Comparison of ENCODE assay signal across 8 cellular contexts in genomic region chr3:159988617-159989251, GRCh38. TPM values are rescaled to one million over a fixed set of nuclear protein-coding genes. Genes with fewer than 3 reads are reported as not detected.
DNase-seq lines count a peak whose midpoint lies in the region; ATAC-seq and TF ChIP-seq lines count a peak whose summit lies in the region.

TSS of gene IL12A (plus strand) at chr3:159988835.

- peak within 1 kb of the TSS; percentile 93 for H3K14ac ChIP-seq in IMR-90 (replicated peaks; ENCODE audit: low read depth, low read length)

- TF ChIP-seq POLR2A in IMR-90 (IDR thresholded peaks at IDR 0.05; ENCODE audit: low read depth, low read length): no peak

- H2AK5ac ChIP-seq in IMR-90 (ENCODE audit: low read depth, low read length): peak within 1 kb of the TSS; percentile 80

- peak within 1 kb of the TSS; percentile 61 for H4K5ac ChIP-seq in IMR-90 (ENCODE audit: low read depth, low read length)

- DNase-seq in ELF-1 (ENCODE audit: low read depth, low spot score) (peak; percentile 81), IMR-90 (peak; percentile 71), SKM-1 treated with dmso at 0.1 percent for 144 hours (lab: John Stamatoyannopoulos, UW; ENCODE audit: unreplicated experiment) (peak; percentile 65), left ventricle myocardium superior (peak; percentile 90), aorta (peak; percentile 85 to 94)
- DNase-seq in activated naive CD8-positive, alpha-beta T cell treated with anti-CD3 and anti-CD28 coated beads, Interleukin-2, amount 50 U/mL, for 24 hours: peak; percentile 86

- H3K4ac ChIP-seq in IMR-90 (ENCODE audit: low read depth, low read length): peak within 1 kb of the TSS; percentile 92

- peak within 1 kb of the TSS; percentile 24 for H3K27ac Mint-ChIP-seq in activated naive CD8-positive, alpha-beta T cell treated with anti-CD3 and anti-CD28 coated beads, Interleukin-2, amount 50 U/mL, for 24 hours

- POLR2A ChIA-PET in IMR-90 (lab: Charles Lee; ENCODE audit: unreplicated experiment): interaction anchor here (0.5 kb wide), 1 partner anchor 1772 kb away, joined by 3 read pairs; no protein-coding TSS in a partner anchor

- peak within 1 kb of the TSS; percentile 5 for H2BK5ac ChIP-seq in IMR-90 (ENCODE audit: low read depth, low read length, poor library complexity, severe bottlenecking)

- peaks cover 20% of the 10 kb centered on the region for H3K4me1 Mint-ChIP-seq in activated naive CD8-positive, alpha-beta T cell treated with anti-CD3 and anti-CD28 coated beads, Interleukin-2, amount 50 U/mL, for 24 hours

- H4K8ac ChIP-seq in IMR-90 (ENCODE audit: low read depth in 2 of 2, low read length in 2 of 2): peak within 1 kb of the TSS in 1 of 2 experiments; percentile 90; a peak in 3 of 4 replicates

- H2AK9ac ChIP-seq in IMR-90 (replicated peaks; ENCODE audit: low read depth, low read length, poor library complexity): peak within 1 kb of the TSS; percentile 73

- H3K36me3 ChIP-seq in IMR-90 (ENCODE audit: control insufficient read depth, insufficient read depth, low read length) (0 out of 2 replicates have a peak, but pooled peaks cover 2% of the 10 kb centered on the region), rectal smooth muscle tissue (ENCODE audit: control insufficient read depth, insufficient read depth, low read length) (no peaks in the 10 kb centered on the region), aorta (ENCODE audit: control insufficient read depth in 1 of 2, insufficient read depth in 2 of 2, low read length in 1 of 2) (no peaks in the 10 kb centered on the region)

- peak within 1 kb of the TSS; percentile 62 for H3K4me3 Mint-ChIP-seq in activated naive CD8-positive, alpha-beta T cell treated with anti-CD3 and anti-CD28 coated beads, Interleukin-2, amount 50 U/mL, for 24 hours

- H3K4me2 ChIP-seq in IMR-90 (ENCODE audit: low read depth, low read length): peak within 1 kb of the TSS; percentile 74

- H3K27ac ChIP-seq in IMR-90 (ENCODE audit: insufficient read depth, low read length): peak within 1 kb of the TSS; percentile 5
- no peak within 1 kb of the TSS for H3K27ac ChIP-seq in rectal smooth muscle tissue (ENCODE audit: low read depth, low read length)
- no peak within 1 kb of the TSS for H3K27ac ChIP-seq in aorta (ENCODE audit: low read depth in 1 of 2, low read length in 2 of 2)

- WGBS in IMR-90 (ENCODE audit: extremely low coverage in 2 of 2, insufficient read length in 1 of 2), 2 experiments: 1% methylated on average over 15 of the region's 54 CpGs; no CpG with 5 or more reads in 1 of the 2 experiments
- WGBS in aorta, 2 donors: 0 to 1% methylated on average over 54 of the region's 54 CpGs

- H3K9me3 ChIP-seq in IMR-90 (ENCODE audit: control insufficient read depth, insufficient read depth, low read length) (no peaks in the 10 kb centered on the region), aorta (ENCODE audit: control insufficient read depth, low read length) (no peaks in the 10 kb centered on the region)

- dilution Hi-C loops in IMR-90 (cut with HindIII; ENCODE audit: low sequenced_read_pairs, unreplicated experiment): no loop called here

- H2BK15ac ChIP-seq in IMR-90 (ENCODE audit: low read depth, low read length): peak within 1 kb of the TSS; percentile 36; the same call in 1 of the 3 replicates

- no peaks in the 10 kb centered on the region for H4K20me1 ChIP-seq in IMR-90 (ENCODE audit: insufficient read depth, low read length)

- peak; percentile 61 for TF ChIP-seq RAD21 in IMR-90 (IDR thresholded peaks at IDR 0.05; ENCODE audit: low read length)

- in situ Hi-C loops in IMR-90 (cut with MboI; ENCODE audit: low sequenced_read_pairs): no loop called here

- peak within 1 kb of the TSS; percentile 24 for H3K18ac ChIP-seq in IMR-90 (ENCODE audit: low read depth, low read length)

- CTCF ChIA-PET in IMR-90 (lab: Yijun Ruan, JAX): interaction anchor here (0.8 to 5.4 kb wide), 13 partner anchors 9 to 183 kb away, joined by 3 to 41 read pairs (median 8); no protein-coding TSS in a partner anchor

- H3K9ac ChIP-seq in IMR-90 (ENCODE audit: low read depth, low read length): peak within 1 kb of the TSS; percentile 67
- H3K9ac ChIP-seq in rectal smooth muscle tissue (ENCODE audit: low read length): peak within 1 kb of the TSS; percentile 8

- H3K23ac ChIP-seq in IMR-90 (ENCODE audit: low read depth, low read length): peak within 1 kb of the TSS; percentile 91

- H3K36me3 Mint-ChIP-seq in activated naive CD8-positive, alpha-beta T cell treated with anti-CD3 and anti-CD28 coated beads, Interleukin-2, amount 50 U/mL, for 24 hours (ENCODE audit: low read depth): no peaks in the 10 kb centered on the region

- intact Hi-C loops in IMR-90 (cut with micrococcal nuclease) (loop anchor here (1.0 to 5.0 kb wide), 2 partner anchors 60 to 101 kb away; no protein-coding TSS in a partner anchor), left ventricle myocardium superior (cut with micrococcal nuclease) (no loop called here), aorta (cut with DNase I) (no loop called here)

- no peaks in the 10 kb centered on the region for H3K27me3 ChIP-seq in IMR-90 (ENCODE audit: control insufficient read depth, insufficient read depth, low read length)
- no peaks in the 10 kb centered on the region for H3K27me3 ChIP-seq in rectal smooth muscle tissue (ENCODE audit: control insufficient read depth, insufficient read depth, low read length)
- no peaks in the 10 kb centered on the region for H3K27me3 ChIP-seq in aorta (ENCODE audit: control insufficient read depth in 1 of 2, insufficient read depth in 2 of 2, low read length in 1 of 2)

- no peaks in the 10 kb centered on the region; a peak in 1 of 4 replicates for H3K79me1 ChIP-seq in IMR-90 (ENCODE audit: low read depth in 1 of 2, low read length in 2 of 2)

- H2BK120ac ChIP-seq in IMR-90 (ENCODE audit: low read depth, low read length): peak within 1 kb of the TSS; percentile 89

- H4K91ac ChIP-seq in IMR-90 (ENCODE audit: insufficient read depth, low read depth, low read length): peak within 1 kb of the TSS; percentile 62

- peak within 1 kb of the TSS; percentile 50 for H3K4me3 ChIP-seq in IMR-90 (ENCODE audit: insufficient read depth, low read depth, low read length)
- peak within 1 kb of the TSS; percentile 72 for H3K4me3 ChIP-seq in rectal smooth muscle tissue (ENCODE audit: low read length)
- peak within 1 kb of the TSS; percentile 49 to 59 for H3K4me3 ChIP-seq in aorta (ENCODE audit: low read length in 2 of 2)

- peak; percentile 81 for TF ChIP-seq CTCF in IMR-90 (conservative IDR thresholded peaks at IDR 0.05; ENCODE audit: low read depth, low read length)

- H3K9me3 Mint-ChIP-seq in activated naive CD8-positive, alpha-beta T cell treated with anti-CD3 and anti-CD28 coated beads, Interleukin-2, amount 50 U/mL, for 24 hours: no peaks in the 10 kb centered on the region

- H2AFZ ChIP-seq in IMR-90 (replicated peaks; ENCODE audit: low read length, poor library complexity): peak within 1 kb of the TSS; percentile 93

- peaks cover 9% of the 10 kb centered on the region; the same call in 1 of the 2 replicates for H3K9me1 ChIP-seq in IMR-90 (ENCODE audit: insufficient read depth, low read length)

- H3K4me1 ChIP-seq in IMR-90 (ENCODE audit: control insufficient read depth, insufficient read depth, low read length) (peaks cover 11% of the 10 kb centered on the region), rectal smooth muscle tissue (ENCODE audit: control insufficient read depth, insufficient read depth, low read length) (peaks cover 7% of the 10 kb centered on the region), aorta (ENCODE audit: control insufficient read depth in 1 of 2, insufficient read depth in 2 of 2, low read length in 2 of 2) (no peaks in the 10 kb centered on the region)

- no peak within 1 kb of the TSS for H3K56ac ChIP-seq in IMR-90 (ENCODE audit: extremely low read depth, insufficient read depth, low read length)

- ATAC-seq in GM21576 (IDR thresholded peaks at IDR 0.05; ENCODE audit: unreplicated experiment) (peak; percentile 93), IMR-90 (ENCODE audit: low read depth) (peak; percentile 96), left ventricle myocardium superior (peak; percentile 98), aorta (ENCODE audit: low FRiP score) (peak; percentile 93)
- ATAC-seq in activated naive CD8-positive, alpha-beta T cell treated with anti-CD3 and anti-CD28 coated beads, Interleukin-2, amount 50 U/mL, for 24 hours: peak; percentile 94

- no TSS peak for BruUV-seq in IMR-90 (replicated peaks; lab: Mats Ljungman, UMichigan)

- H3K27me3 Mint-ChIP-seq in activated naive CD8-positive, alpha-beta T cell treated with anti-CD3 and anti-CD28 coated beads, Interleukin-2, amount 50 U/mL, for 24 hours: peaks cover 3% of the 10 kb centered on the region

- H2BK20ac ChIP-seq in IMR-90 (ENCODE audit: low read depth, low read length): peak within 1 kb of the TSS; percentile 88

TF ChIP-seq in IMR-90, 13 proteins besides CTCF, POLR2A, EP300 and RAD21:
- TF ChIP-seq ELK1 (IDR thresholded peaks at IDR 0.05; ENCODE audit: borderline replicate concordance, low read depth, low read length): no peak
- peak; percentile 79 for TF ChIP-seq MXI1 (IDR thresholded peaks at IDR 0.05; ENCODE audit: borderline replicate concordance, low read depth, low read length)
- TF ChIP-seq FOS (IDR thresholded peaks at IDR 0.05; ENCODE audit: low read depth, low read length): no peak
- no peak for TF ChIP-seq RCOR1 (IDR thresholded peaks at IDR 0.05; ENCODE audit: insufficient replicate concordance, low read length)
- no peak for TF ChIP-seq MAFK (IDR thresholded peaks at IDR 0.05; ENCODE audit: low read depth, low read length)
- TF ChIP-seq SMC3 (IDR thresholded peaks at IDR 0.05; ENCODE audit: low read depth, low read length): peak; percentile 53
- peak; percentile 80; the same call in 1 of the 2 replicates for TF ChIP-seq MAZ (IDR thresholded peaks at IDR 0.05; ENCODE audit: borderline replicate concordance, low read depth, low read length)
- TF ChIP-seq BHLHE40 (IDR thresholded peaks at IDR 0.05; ENCODE audit: low read depth, low read length): peak; percentile 66
- TF ChIP-seq RFX5 (IDR thresholded peaks at IDR 0.05; ENCODE audit: low read depth, low read length): no peak

RNA-seq across cellular contexts. Expression of gene IL12A, which starts in this region (rescaled TPM):
- total RNA-seq in IMR-90 (2012; rRNA removed) (0.90 and 1.1 TPM in 2 replicates), left ventricle myocardium superior (0.32 TPM), aorta (under 1 TPM in 1 of 2 donors, not detected in 1; 0.57 TPM)
- polyA plus RNA-seq in IMR-90 (2012; rRNA removed) (2.9 and 5.3 TPM in 2 replicates), aorta (under 1 TPM in 1 of 2 donors, not detected in 1; 0.15 TPM)
- polyA plus RNA-seq in IMR-90 (2012; cell fraction: cytosol; rRNA removed): 10.0 and 10.9 TPM in 2 replicates
- 11.1 and 16.2 TPM in 2 replicates for polyA plus RNA-seq in IMR-90 (2012; cell fraction: nucleus; rRNA removed; ENCODE audit: low replicate concordance)

Comparison
In these comparisons a context has a peak if more than half of its experiments do, and no peak if none do; other contexts are left out.
1. Peak in DNase-seq and ATAC-seq in left ventricle myocardium superior; RNA of the gene not detected or under 1 TPM.
2. Peak in DNase-seq, ATAC-seq and H3K4me3 ChIP-seq in aorta; RNA of the gene not detected or under 1 TPM.